In the genomic region with DNA sequence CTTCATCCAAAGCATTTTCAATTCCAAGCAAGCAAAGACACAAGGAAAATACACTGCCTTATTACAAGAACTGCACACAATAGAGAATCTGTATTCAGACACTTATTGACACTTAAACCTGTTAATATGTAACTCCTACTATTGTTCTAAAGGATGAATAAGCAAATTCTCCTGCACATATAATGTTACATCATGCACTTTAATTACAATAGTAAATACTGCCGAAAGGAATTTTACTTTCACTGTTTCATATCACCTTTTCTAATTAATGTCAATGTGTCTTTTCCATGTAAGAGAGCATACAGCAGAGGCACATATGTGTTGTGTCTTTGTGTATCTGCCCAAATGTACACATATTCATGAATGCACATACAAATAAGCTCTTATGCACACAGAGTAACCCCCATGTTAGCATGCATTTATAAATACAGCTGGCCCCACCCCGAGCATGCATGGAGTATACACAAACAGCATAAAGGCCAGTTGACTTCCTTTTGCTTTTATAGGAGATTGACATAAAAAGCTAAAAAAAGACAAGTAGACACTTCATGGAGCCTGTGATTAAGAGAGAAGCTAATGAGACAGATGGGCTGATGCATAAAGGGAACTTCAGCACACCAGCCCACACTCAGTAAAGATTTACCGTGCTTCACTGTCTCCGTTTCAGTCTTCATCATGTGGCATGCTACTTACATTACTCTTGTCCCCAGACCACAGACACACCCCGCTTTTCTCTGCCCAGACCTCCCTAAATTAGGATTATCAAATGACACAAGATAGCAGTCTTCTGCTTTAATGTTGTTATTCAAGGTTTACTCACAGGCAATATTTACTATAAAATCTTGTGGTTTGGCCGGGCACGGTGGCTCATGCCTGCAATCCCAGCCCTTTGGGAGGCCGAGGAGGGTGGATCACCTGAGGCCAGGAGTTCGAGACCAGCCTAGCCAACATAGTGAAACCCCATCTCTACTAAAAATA, we compare ENCODE assay signal across 9 cellular contexts.
A peak's percentile ranks its signal among the peaks of the same experiment; 100 is the strongest.
DNase-seq lines count a peak whose midpoint lies in the region; ATAC-seq and TF ChIP-seq lines count a peak whose summit lies in the region.
"Had no signal": no experiment of that assay in that cellular context is flagged by ENCODE, and none has a peak within 500 bp of the region (broad histone marks: within the 10 kb centered on the region; RNA-seq: fewer than 3 reads in every experiment).

No MANE protein-coding gene starts in this region.

- H3K4me3 ChIP-seq in mammary epithelial cell (replicated peaks in 1 of 3; ENCODE audit: insufficient read depth in 1 of 3, low read depth in 2 of 3, low read length in 3 of 3), result no peak overlapping the region

- no peaks in the 10 kb centered on the region for H3K4me1 ChIP-seq in mammary epithelial cell (ENCODE audit: insufficient read depth, low read length)

- no peaks in the 10 kb centered on the region for H3K36me3 ChIP-seq in mammary epithelial cell (ENCODE audit: insufficient read depth, low read length)

- dilution Hi-C loops in mammary epithelial cell (cut with HindIII; ENCODE audit: low sequenced_read_pairs), result no loop called here

- no peak overlapping the region for H3K27ac ChIP-seq in mammary epithelial cell (ENCODE audit: insufficient read depth, low read depth, low read length)

- DNase-seq in left kidney (ENCODE audit: low read depth, low spot score), result peak; percentile 18
- no peak for DNase-seq in DMS114 treated with DMSO at 0.1 percent for 48 hours (lab: John Stamatoyannopoulos, UW; ENCODE audit: unreplicated experiment)
- no peak for DNase-seq in activated gamma-delta T cell treated with Interleukin-2 at 50 U/mL for 16 hours
- no peak for DNase-seq in mammary epithelial cell
- no peak for DNase-seq in NCI-H2227 (lab: John Stamatoyannopoulos, UW; ENCODE audit: unreplicated experiment)
- DNase-seq: activated CD4-positive, alpha-beta T cell treated with anti-CD3 and anti-CD28 coated beads, Interleukin-2, amount 10 ng/mL, durations not matched to agents 7 days and 5 days had no signal

- in situ Hi-C loops in mammary epithelial cell (cut with MboI; ENCODE audit: low sequenced_read_pairs in 2 of 2), result no loop called here

- no peaks in the 10 kb centered on the region for H3K9me3 ChIP-seq in mammary epithelial cell (replicated peaks; ENCODE audit: insufficient read depth, low read length)

- no peaks in the 10 kb centered on the region for H3K79me2 ChIP-seq in mammary epithelial cell (ENCODE audit: insufficient read depth, low read length)

- H2AFZ ChIP-seq in mammary epithelial cell (ENCODE audit: low read depth, low read length), result no peak overlapping the region

- BruUV-seq in mammary epithelial cell (replicated peaks; lab: Mats Ljungman, UMichigan), result no TSS peak

- TF ChIP-seq CTCF in mammary epithelial cell (conservative IDR thresholded peaks at IDR 0.05 in 1 of 2, IDR thresholded peaks at IDR 0.05 in 1 of 2; ENCODE audit: extremely low read depth in 1 of 2, insufficient read depth in 1 of 2, low read depth in 1 of 2, low read length in 2 of 2), result no peak

- CTCF ChIA-PET in mammary epithelial cell (lab: Charles Lee; ENCODE audit: low non-redundant PET), result no interaction called here

- H3K9ac ChIP-seq in mammary epithelial cell (ENCODE audit: insufficient read depth, low read length), result no peak overlapping the region

- no peaks in the 10 kb centered on the region for H3K27me3 ChIP-seq in mammary epithelial cell (ENCODE audit: insufficient read depth, low read length)

- intact Hi-C loops in mammary epithelial cell (cut with micrococcal nuclease), result no loop called here

- ATAC-seq in GM18517 (IDR thresholded peaks at IDR 0.05; ENCODE audit: unreplicated experiment), result peak; percentile 91
- peak; percentile 92 for ATAC-seq in GM21737 (IDR thresholded peaks at IDR 0.05; ENCODE audit: unreplicated experiment)
- peak; percentile 56 for ATAC-seq in HG03565 (IDR thresholded peaks at IDR 0.05; ENCODE audit: unreplicated experiment)

- no peaks in the 10 kb centered on the region for H4K20me1 ChIP-seq in mammary epithelial cell (ENCODE audit: insufficient read depth, low read length)

- no peak overlapping the region for H3K4me2 ChIP-seq in mammary epithelial cell (ENCODE audit: insufficient read depth, low read depth, low read length)

- 81% methylated on average over 9 of the region's 9 CpGs for WGBS in mammary epithelial cell (ENCODE audit: low coverage, missing lambda C conversion rate)
